Comparison of ENCODE assay signal across 1 cellular context in the genomic region with DNA sequence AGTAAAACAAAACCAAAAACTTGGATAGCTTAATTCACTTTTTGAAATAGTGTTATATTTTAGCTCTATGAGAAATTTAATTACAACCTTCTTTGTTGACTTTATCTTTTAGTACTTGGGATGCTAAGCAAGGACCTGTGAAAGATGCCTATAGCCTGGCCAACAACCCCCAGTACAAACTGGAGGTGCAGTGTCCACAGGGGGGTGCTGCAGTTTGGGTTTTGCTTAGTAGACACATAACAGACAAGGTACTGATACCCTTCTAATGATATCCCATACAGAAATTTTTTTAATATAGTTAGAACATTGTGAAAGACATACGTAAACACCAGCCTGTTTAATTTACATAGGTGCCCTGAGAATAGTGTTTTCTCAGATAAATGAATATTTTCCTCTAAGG.
A peak's percentile ranks its signal among the peaks of the same experiment; 100 is the strongest.
TF ChIP-seq lines count a peak whose summit lies in the region.

No MANE protein-coding gene starts in this region.

TF ChIP-seq in K562, 482 proteins besides CTCF, POLR2A, EP300 and RAD21 (continued from another document):
- TF ChIP-seq, protein P1, sequence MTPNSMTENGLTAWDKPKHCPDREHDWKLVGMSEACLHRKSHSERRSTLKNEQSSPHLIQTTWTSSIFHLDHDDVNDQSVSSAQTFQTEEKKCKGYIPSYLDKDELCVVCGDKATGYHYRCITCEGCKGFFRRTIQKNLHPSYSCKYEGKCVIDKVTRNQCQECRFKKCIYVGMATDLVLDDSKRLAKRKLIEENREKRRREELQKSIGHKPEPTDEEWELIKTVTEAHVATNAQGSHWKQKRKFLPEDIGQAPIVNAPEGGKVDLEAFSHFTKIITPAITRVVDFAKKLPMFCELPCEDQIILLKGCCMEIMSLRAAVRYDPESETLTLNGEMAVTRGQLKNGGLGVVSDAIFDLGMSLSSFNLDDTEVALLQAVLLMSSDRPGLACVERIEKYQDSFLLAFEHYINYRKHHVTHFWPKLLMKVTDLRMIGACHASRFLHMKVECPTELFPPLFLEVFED (CRISPR knock-in tag; conservative IDR thresholded peaks at IDR 0.05): no peak
- TF ChIP-seq, protein P2, sequence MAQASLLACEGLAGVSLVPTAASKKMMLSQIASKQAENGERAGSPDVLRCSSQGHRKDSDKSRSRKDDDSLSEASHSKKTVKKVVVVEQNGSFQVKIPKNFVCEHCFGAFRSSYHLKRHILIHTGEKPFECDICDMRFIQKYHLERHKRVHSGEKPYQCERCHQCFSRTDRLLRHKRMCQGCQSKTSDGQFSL (CRISPR knock-in tag; IDR thresholded peaks at IDR 0.05): no peak
- TF ChIP-seq, protein P2 (tag; IDR thresholded peaks at IDR 0.05): no peak
- peak; percentile 29; the same call in 1 of the 2 replicates for TF ChIP-seq MAFF (IDR thresholded peaks at IDR 0.05; ENCODE audit: low read length)
- no peak for TF ChIP-seq MECOM (CRISPR knock-in tag; IDR thresholded peaks at IDR 0.05)
- TF ChIP-seq, protein P3, sequence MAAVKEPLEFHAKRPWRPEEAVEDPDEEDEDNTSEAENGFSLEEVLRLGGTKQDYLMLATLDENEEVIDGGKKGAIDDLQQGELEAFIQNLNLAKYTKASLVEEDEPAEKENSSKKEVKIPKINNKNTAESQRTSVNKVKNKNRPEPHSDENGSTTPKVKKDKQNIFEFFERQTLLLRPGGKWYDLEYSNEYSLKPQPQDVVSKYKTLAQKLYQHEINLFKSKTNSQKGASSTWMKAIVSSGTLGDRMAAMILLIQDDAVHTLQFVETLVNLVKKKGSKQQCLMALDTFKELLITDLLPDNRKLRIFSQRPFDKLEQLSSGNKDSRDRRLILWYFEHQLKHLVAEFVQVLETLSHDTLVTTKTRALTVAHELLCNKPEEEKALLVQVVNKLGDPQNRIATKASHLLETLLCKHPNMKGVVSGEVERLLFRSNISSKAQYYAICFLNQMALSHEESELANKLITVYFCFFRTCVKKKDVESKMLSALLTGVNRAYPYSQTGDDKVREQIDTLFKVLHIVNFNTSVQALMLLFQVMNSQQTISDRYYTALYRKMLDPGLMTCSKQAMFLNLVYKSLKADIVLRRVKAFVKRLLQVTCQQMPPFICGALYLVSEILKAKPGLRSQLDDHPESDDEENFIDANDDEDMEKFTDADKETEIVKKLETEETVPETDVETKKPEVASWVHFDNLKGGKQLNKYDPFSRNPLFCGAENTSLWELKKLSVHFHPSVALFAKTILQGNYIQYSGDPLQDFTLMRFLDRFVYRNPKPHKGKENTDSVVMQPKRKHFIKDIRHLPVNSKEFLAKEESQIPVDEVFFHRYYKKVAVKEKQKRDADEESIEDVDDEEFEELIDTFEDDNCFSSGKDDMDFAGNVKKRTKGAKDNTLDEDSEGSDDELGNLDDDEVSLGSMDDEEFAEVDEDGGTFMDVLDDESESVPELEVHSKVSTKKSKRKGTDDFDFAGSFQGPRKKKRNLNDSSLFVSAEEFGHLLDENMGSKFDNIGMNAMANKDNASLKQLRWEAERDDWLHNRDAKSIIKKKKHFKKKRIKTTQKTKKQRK (IDR thresholded peaks at IDR 0.05; ENCODE audit: borderline replicate concordance, low read depth, low read length): no peak
- no peak for TF ChIP-seq GTF2A2 (tag; IDR thresholded peaks at IDR 0.05)
- TF ChIP-seq MAFK (IDR thresholded peaks at IDR 0.05; ENCODE audit: low read length): peak; percentile 35; the same call in 1 of the 2 replicates
- TF ChIP-seq, protein P4, sequence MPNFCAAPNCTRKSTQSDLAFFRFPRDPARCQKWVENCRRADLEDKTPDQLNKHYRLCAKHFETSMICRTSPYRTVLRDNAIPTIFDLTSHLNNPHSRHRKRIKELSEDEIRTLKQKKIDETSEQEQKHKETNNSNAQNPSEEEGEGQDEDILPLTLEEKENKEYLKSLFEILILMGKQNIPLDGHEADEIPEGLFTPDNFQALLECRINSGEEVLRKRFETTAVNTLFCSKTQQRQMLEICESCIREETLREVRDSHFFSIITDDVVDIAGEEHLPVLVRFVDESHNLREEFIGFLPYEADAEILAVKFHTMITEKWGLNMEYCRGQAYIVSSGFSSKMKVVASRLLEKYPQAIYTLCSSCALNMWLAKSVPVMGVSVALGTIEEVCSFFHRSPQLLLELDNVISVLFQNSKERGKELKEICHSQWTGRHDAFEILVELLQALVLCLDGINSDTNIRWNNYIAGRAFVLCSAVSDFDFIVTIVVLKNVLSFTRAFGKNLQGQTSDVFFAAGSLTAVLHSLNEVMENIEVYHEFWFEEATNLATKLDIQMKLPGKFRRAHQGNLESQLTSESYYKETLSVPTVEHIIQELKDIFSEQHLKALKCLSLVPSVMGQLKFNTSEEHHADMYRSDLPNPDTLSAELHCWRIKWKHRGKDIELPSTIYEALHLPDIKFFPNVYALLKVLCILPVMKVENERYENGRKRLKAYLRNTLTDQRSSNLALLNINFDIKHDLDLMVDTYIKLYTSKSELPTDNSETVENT (CRISPR knock-in tag; IDR thresholded peaks at IDR 0.05): no peak
- TF ChIP-seq STAG1 (CRISPR knock-in tag; IDR thresholded peaks at IDR 0.05; ENCODE audit: borderline replicate concordance): peak; percentile 43; the same call in 1 of the 2 replicates
- TF ChIP-seq SMC3 (conservative IDR thresholded peaks at IDR 0.05; ENCODE audit: insufficient read depth, low read depth, low read length): peak; percentile 63; the same call in 1 of the 2 replicates
- no peak for TF ChIP-seq JUNB (CRISPR knock-in tag; conservative IDR thresholded peaks at IDR 0.05)
- TF ChIP-seq ZNF41 (CRISPR knock-in tag; conservative IDR thresholded peaks at IDR 0.05): no peak
- TF ChIP-seq, protein P5, sequence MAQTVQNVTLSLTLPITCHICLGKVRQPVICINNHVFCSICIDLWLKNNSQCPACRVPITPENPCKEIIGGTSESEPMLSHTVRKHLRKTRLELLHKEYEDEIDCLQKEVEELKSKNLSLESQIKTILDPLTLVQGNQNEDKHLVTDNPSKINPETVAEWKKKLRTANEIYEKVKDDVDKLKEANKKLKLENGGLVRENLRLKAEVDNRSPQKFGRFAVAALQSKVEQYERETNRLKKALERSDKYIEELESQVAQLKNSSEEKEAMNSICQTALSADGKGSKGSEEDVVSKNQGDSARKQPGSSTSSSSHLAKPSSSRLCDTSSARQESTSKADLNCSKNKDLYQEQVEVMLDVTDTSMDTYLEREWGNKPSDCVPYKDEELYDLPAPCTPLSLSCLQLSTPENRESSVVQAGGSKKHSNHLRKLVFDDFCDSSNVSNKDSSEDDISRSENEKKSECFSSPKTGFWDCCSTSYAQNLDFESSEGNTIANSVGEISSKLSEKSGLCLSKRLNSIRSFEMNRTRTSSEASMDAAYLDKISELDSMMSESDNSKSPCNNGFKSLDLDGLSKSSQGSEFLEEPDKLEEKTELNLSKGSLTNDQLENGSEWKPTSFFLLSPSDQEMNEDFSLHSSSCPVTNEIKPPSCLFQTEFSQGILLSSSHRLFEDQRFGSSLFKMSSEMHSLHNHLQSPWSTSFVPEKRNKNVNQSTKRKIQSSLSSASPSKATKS (CRISPR knock-in tag; IDR thresholded peaks at IDR 0.05): no peak
- TF ChIP-seq TSC22D4 (tag; IDR thresholded peaks at IDR 0.05): no peak
- TF ChIP-seq, protein P6, sequence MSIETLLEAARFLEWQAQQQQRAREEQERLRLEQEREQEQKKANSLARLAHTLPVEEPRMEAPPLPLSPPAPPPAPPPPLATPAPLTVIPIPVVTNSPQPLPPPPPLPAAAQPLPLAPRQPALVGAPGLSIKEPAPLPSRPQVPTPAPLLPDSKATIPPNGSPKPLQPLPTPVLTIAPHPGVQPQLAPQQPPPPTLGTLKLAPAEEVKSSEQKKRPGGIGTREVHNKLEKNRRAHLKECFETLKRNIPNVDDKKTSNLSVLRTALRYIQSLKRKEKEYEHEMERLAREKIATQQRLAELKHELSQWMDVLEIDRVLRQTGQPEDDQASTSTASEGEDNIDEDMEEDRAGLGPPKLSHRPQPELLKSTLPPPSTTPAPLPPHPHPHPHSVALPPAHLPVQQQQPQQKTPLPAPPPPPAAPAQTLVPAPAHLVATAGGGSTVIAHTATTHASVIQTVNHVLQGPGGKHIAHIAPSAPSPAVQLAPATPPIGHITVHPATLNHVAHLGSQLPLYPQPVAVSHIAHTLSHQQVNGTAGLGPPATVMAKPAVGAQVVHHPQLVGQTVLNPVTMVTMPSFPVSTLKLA (conservative IDR thresholded peaks at IDR 0.05): no peak
- TF ChIP-seq CREB1 (IDR thresholded peaks at IDR 0.05): no peak
- no peak for TF ChIP-seq CREB1 (CRISPR knock-in tag; IDR thresholded peaks at IDR 0.05)
- TF ChIP-seq, protein P7, sequence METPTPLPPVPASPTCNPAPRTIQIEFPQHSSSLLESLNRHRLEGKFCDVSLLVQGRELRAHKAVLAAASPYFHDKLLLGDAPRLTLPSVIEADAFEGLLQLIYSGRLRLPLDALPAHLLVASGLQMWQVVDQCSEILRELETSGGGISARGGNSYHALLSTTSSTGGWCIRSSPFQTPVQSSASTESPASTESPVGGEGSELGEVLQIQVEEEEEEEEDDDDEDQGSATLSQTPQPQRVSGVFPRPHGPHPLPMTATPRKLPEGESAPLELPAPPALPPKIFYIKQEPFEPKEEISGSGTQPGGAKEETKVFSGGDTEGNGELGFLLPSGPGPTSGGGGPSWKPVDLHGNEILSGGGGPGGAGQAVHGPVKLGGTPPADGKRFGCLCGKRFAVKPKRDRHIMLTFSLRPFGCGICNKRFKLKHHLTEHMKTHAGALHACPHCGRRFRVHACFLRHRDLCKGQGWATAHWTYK (CRISPR knock-in tag; IDR thresholded peaks at IDR 0.05): no peak
- no peak for TF ChIP-seq SAP30 (IDR thresholded peaks at IDR 0.05; ENCODE audit: borderline replicate concordance, insufficient read depth, low read depth, low read length, poor library complexity, severe bottlenecking)
- TF ChIP-seq C11orf30 (IDR thresholded peaks at IDR 0.05; ENCODE audit: low read depth): peak; percentile 44; the same call in 1 of the 2 replicates
- no peak for TF ChIP-seq EZH2 (IDR thresholded peaks at IDR 0.05; ENCODE audit: borderline replicate concordance, low read depth, low read length)
- TF ChIP-seq MAZ (CRISPR knock-in tag; conservative IDR thresholded peaks at IDR 0.05 in 1 of 2, IDR thresholded peaks at IDR 0.05 in 1 of 2): 0 out of 4 replicates have a peak, but pooled peaks of 1 of the 2 experiments have one; percentile 18
- no peak for TF ChIP-seq RBM17 (IDR thresholded peaks at IDR 0.05; ENCODE audit: borderline replicate concordance, low read depth, low read length)
- TF ChIP-seq ZNF316 (IDR thresholded peaks at IDR 0.05): peak; percentile 70
- TF ChIP-seq, protein P8, sequence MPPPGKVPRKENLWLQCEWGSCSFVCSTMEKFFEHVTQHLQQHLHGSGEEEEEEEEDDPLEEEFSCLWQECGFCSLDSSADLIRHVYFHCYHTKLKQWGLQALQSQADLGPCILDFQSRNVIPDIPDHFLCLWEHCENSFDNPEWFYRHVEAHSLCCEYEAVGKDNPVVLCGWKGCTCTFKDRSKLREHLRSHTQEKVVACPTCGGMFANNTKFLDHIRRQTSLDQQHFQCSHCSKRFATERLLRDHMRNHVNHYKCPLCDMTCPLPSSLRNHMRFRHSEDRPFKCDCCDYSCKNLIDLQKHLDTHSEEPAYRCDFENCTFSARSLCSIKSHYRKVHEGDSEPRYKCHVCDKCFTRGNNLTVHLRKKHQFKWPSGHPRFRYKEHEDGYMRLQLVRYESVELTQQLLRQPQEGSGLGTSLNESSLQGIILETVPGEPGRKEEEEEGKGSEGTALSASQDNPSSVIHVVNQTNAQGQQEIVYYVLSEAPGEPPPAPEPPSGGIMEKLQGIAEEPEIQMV (tag; conservative IDR thresholded peaks at IDR 0.05; ENCODE audit: low read depth): no peak
TF ChIP-seq in K562: peak in this region for 8.
